In the genomic region with DNA sequence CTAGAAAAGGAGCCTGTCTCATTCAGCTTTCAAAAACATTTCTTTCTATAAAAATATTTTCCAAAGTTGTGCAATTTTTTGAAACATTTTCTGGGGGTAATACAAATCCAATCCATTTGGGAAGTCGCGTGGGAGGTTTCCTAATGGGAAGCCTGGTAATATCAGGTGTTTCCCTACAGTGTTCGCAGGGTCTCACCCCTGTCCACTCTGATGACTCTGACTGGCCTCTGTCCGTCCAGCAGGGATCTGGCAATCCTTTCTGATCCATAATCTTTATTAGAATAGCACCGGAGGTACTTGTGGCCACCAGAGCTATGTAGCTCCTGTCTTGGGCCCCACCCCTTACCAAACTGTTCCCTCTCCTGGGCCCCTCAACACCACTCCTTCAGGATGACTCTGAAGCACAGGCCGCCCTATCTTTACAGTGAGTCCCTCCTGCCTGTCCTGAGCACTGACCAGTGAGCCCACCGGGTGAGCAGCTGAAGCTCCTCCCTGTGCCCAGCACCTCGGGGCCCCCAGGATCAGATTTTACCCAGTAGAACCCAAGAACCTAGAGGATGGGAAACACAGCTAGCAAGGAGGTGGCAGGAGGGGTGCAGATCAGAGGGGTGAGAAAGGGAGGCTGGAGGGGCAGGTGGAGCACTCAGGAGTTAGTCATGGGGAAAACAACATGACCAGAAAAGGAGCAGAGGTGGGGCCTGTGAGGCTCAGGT, we compare ENCODE assay signal across 10 cellular contexts.
DNase-seq lines count a peak whose midpoint lies in the region; ATAC-seq and TF ChIP-seq lines count a peak whose summit lies in the region.
"Had no signal": no experiment of that assay in that cellular context is flagged by ENCODE, and none has a peak within 500 bp of the region (broad histone marks: within the 10 kb centered on the region; RNA-seq: fewer than 3 reads in every experiment).

No MANE protein-coding gene starts in this region.

- POLR2A ChIA-PET in activated CD4-positive, alpha-beta memory T cell treated with anti-CD3 and anti-CD28 coated beads, Interleukin-2, amount 10 ng/mL, durations not matched to agents 7 days and 5 days (lab: Charles Lee), result interaction anchor here (0.9 to 1.4 kb wide), 2 partner anchors 20 to 32 kb away, joined by 3 to 4 read pairs; no protein-coding TSS in a partner anchor

- peak overlapping the region; percentile 54 for H3K9ac ChIP-seq in GM23248

- TF ChIP-seq POLR2A in gastroesophageal sphincter (IDR thresholded peaks at IDR 0.05), result no peak

- H3K27ac Mint-ChIP-seq in activated CD4-positive, alpha-beta memory T cell treated with anti-CD3 and anti-CD28 coated beads, Interleukin-2, amount 10 ng/mL, durations not matched to agents 7 days and 5 days, result peak overlapping the region; percentile 71
- H3K27ac Mint-ChIP-seq in stimulated activated effector memory CD8-positive, alpha-beta T cell treated with anti-CD3 and anti-CD28 coated beads, Interleukin-12 subunit alpha, Interleukin-12 subunit beta, amount 100 ng/mL, for 72 hours, result peak overlapping the region; percentile 96
- H3K27ac Mint-ChIP-seq: naive B cell had no signal

- H3K4me3 ChIP-seq in GM23248, result no peak overlapping the region; the same call in 1 of the 2 replicates
- H3K4me3 ChIP-seq in gastroesophageal sphincter, result no peak overlapping the region
- H3K4me3 ChIP-seq in dorsolateral prefrontal cortex, result no peak overlapping the region

- H3K4me3 Mint-ChIP-seq in activated CD4-positive, alpha-beta memory T cell treated with anti-CD3 and anti-CD28 coated beads, Interleukin-2, amount 10 ng/mL, durations not matched to agents 7 days and 5 days, result no peak overlapping the region
- H3K4me3 Mint-ChIP-seq in stimulated activated effector memory CD8-positive, alpha-beta T cell treated with anti-CD3 and anti-CD28 coated beads, Interleukin-12 subunit alpha, Interleukin-12 subunit beta, amount 100 ng/mL, for 72 hours, result peak overlapping the region; percentile 61
- H3K4me3 Mint-ChIP-seq: naive B cell had no signal

- no peaks in the 10 kb centered on the region for H3K9me2 ChIP-seq in GM23248 (ENCODE audit: insufficient read depth)

- peak overlapping the region; percentile 79 for H3K27ac ChIP-seq in GM23248
- peak overlapping the region in 3 of 4 donors; percentile 55 to 76 (median 63) for H3K27ac ChIP-seq in gastroesophageal sphincter
- H3K27ac ChIP-seq in dorsolateral prefrontal cortex, result peak overlapping the region in 4 of 59 donors; percentile 2 to 51 (median 33)
- H3K27ac ChIP-seq: HL-60 had no signal

- in situ Hi-C loops in GM23248 (cut with MboI), result no loop called here

- H3K27me3 ChIP-seq in GM23248 (replicated peaks; ENCODE audit: insufficient read depth) (no peaks in the 10 kb centered on the region), gastroesophageal sphincter (no peaks in the 10 kb centered on the region), dorsolateral prefrontal cortex (no peaks in the 10 kb centered on the region)

- no peaks in the 10 kb centered on the region for H3K79me2 ChIP-seq in GM23248 (ENCODE audit: insufficient read depth)

- WGBS in GM23248 (ENCODE audit: low coverage in 1 of 2, low lambda C conversion rate in 2 of 2, missing lambda C conversion rate in 2 of 2), 2 experiments, result 64 to 69% methylated on average over 8 of the region's 8 CpGs
- WGBS in gastroesophageal sphincter (ENCODE audit: low coverage in 1 of 2), 2 donors, result 54 to 67% methylated on average over 3 of the region's 8 CpGs

- peaks cover 30% of the 10 kb centered on the region for H3F3A ChIP-seq in GM23248 (ENCODE audit: insufficient read depth)

- no peaks in the 10 kb centered on the region for H4K20me1 ChIP-seq in GM23248 (ENCODE audit: insufficient read depth)

- H3K36me3 Mint-ChIP-seq in activated CD4-positive, alpha-beta memory T cell treated with anti-CD3 and anti-CD28 coated beads, Interleukin-2, amount 10 ng/mL, durations not matched to agents 7 days and 5 days (ENCODE audit: low read depth), result no peaks in the 10 kb centered on the region
- no peaks in the 10 kb centered on the region for H3K36me3 Mint-ChIP-seq in stimulated activated effector memory CD8-positive, alpha-beta T cell treated with anti-CD3 and anti-CD28 coated beads, Interleukin-12 subunit alpha, Interleukin-12 subunit beta, amount 100 ng/mL, for 72 hours
- H3K36me3 Mint-ChIP-seq: naive B cell had no signal

- H3K4me1 ChIP-seq in GM23248 (ENCODE audit: insufficient read depth), result peaks cover 28% of the 10 kb centered on the region
- peaks cover 0 to 47% (median 3%) of the 10 kb centered on the region in 3 donors for H3K4me1 ChIP-seq in gastroesophageal sphincter

- H3K4me1 Mint-ChIP-seq in activated CD4-positive, alpha-beta memory T cell treated with anti-CD3 and anti-CD28 coated beads, Interleukin-2, amount 10 ng/mL, durations not matched to agents 7 days and 5 days, result peaks cover 43% of the 10 kb centered on the region
- H3K4me1 Mint-ChIP-seq in stimulated activated effector memory CD8-positive, alpha-beta T cell treated with anti-CD3 and anti-CD28 coated beads, Interleukin-12 subunit alpha, Interleukin-12 subunit beta, amount 100 ng/mL, for 72 hours, result peaks cover 46% of the 10 kb centered on the region

- H3K9me3 ChIP-seq in GM23248 (ENCODE audit: low read depth), result no peaks in the 10 kb centered on the region
- no peaks in the 10 kb centered on the region for H3K9me3 ChIP-seq in gastroesophageal sphincter

- no peak for TF ChIP-seq EP300 in gastroesophageal sphincter (IDR thresholded peaks at IDR 0.05)

- ATAC-seq in gastroesophageal sphincter, result peak; percentile 41
- no peak for ATAC-seq in stimulated activated effector memory CD8-positive, alpha-beta T cell treated with anti-CD3 and anti-CD28 coated beads, Interleukin-12 subunit alpha, Interleukin-12 subunit beta, amount 100 ng/mL, for 72 hours
- no peak for ATAC-seq in HG03108 (IDR thresholded peaks at IDR 0.05; ENCODE audit: unreplicated experiment)

- H3K36me3 ChIP-seq in GM23248 (ENCODE audit: low read depth) (no peaks in the 10 kb centered on the region), gastroesophageal sphincter (no peaks in the 10 kb centered on the region)

- intact Hi-C loops in dorsolateral prefrontal cortex (cut with DNase I), result no loop called here

- no peak overlapping the region for H2AFZ ChIP-seq in GM23248

- DNase-seq in GM23248 (peak; percentile 34), dorsolateral prefrontal cortex (no peak), NCI-H2227 treated with DMSO at 0.1 percent for 48 hours (lab: John Stamatoyannopoulos, UW) (no peak)
- DNase-seq in activated CD4-positive, alpha-beta memory T cell treated with anti-CD3 and anti-CD28 coated beads, Interleukin-2, amount 10 ng/mL, durations not matched to agents 7 days and 5 days, result no peak
- no peak for DNase-seq in stimulated activated effector memory CD8-positive, alpha-beta T cell treated with anti-CD3 and anti-CD28 coated beads, Interleukin-12 subunit alpha, Interleukin-12 subunit beta, amount 100 ng/mL, for 72 hours (ENCODE audit: low spot score in 2 of 2)
- DNase-seq: naive B cell, NCI-H1105 treated with DMSO at 0.1 percent for 48 hours had no signal

- peak overlapping the region; percentile 51 for H3K4me2 ChIP-seq in GM23248 (ENCODE audit: unreplicated experiment)

- peaks cover 3% of the 10 kb centered on the region for H3K27me3 Mint-ChIP-seq in activated CD4-positive, alpha-beta memory T cell treated with anti-CD3 and anti-CD28 coated beads, Interleukin-2, amount 10 ng/mL, durations not matched to agents 7 days and 5 days

- CTCF ChIA-PET in activated CD4-positive, alpha-beta memory T cell treated with anti-CD3 and anti-CD28 coated beads, Interleukin-2, amount 10 ng/mL, durations not matched to agents 7 days and 5 days (lab: Charles Lee), result interaction anchor here (1.6 to 4.8 kb wide), 3 partner anchors 17 to 104 kb away, joined by 5 to 19 read pairs (median 7); no protein-coding TSS in a partner anchor

- no peaks in the 10 kb centered on the region for H3K9me3 Mint-ChIP-seq in activated CD4-positive, alpha-beta memory T cell treated with anti-CD3 and anti-CD28 coated beads, Interleukin-2, amount 10 ng/mL, durations not matched to agents 7 days and 5 days
- H3K9me3 Mint-ChIP-seq in stimulated activated effector memory CD8-positive, alpha-beta T cell treated with anti-CD3 and anti-CD28 coated beads, Interleukin-12 subunit alpha, Interleukin-12 subunit beta, amount 100 ng/mL, for 72 hours, result no peaks in the 10 kb centered on the region
- H3K9me3 Mint-ChIP-seq: naive B cell had no signal

- TF ChIP-seq CTCF in gastroesophageal sphincter (IDR thresholded peaks at IDR 0.05), result no peak
- no peak for TF ChIP-seq CTCF in dorsolateral prefrontal cortex (IDR thresholded peaks at IDR 0.05 in 54 of 56, conservative IDR thresholded peaks at IDR 0.05 in 2 of 56; ENCODE audit: low read depth in 1 of 56, partially characterized antibody in 56 of 56)
